Comparison of ENCODE assay signal across 1 cellular context in the genomic region with DNA sequence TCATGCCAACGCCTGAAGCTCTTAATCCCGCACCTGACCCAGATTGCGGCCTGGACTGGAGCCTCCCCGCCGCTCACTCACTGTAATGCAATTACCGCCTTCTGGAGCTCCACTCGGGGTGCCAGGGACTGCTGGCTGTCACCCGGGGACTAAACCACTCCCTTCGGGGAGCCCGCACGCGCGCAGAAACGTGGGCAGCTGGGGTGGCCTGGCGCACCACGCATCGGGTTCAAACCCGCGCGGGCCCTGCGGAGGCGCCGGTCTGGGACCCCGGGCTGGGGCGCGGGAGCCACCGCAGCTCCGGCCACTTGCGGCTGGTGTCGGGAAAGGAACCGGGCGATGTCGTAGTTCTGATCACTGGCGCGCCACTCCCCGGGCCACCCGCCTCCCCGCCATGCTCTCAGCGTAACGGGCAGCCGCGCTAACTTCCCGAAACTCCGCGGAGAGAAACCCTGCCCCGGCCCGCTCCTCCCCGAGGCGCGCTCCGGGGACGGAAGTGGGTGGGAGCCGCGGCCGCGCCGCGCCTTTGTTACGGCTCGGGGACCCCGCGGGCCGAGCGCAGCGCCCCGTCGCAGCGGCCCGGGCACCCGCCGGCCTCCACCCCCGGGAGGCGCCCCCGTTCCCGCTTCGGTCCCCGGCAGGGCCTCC.
TF ChIP-seq lines count a peak whose summit lies in the region.

No MANE protein-coding gene starts in this region.

TF ChIP-seq in HepG2, 621 proteins besides CTCF, POLR2A, EP300 and RAD21 (continued from another document and continues in another):
- TF ChIP-seq, protein P1, sequence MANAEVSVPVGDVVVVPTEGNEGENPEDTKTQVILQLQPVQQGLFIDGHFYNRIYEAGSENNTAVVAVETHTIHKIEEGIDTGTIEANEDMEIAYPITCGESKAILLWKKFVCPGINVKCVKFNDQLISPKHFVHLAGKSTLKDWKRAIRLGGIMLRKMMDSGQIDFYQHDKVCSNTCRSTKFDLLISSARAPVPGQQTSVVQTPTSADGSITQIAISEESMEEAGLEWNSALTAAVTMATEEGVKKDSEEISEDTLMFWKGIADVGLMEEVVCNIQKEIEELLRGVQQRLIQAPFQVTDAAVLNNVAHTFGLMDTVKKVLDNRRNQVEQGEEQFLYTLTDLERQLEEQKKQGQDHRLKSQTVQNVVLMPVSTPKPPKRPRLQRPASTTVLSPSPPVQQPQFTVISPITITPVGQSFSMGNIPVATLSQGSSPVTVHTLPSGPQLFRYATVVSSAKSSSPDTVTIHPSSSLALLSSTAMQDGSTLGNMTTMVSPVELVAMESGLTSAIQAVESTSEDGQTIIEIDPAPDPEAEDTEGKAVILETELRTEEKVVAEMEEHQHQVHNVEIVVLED (CRISPR knock-in tag; IDR thresholded peaks at IDR 0.05; ENCODE audit: borderline replicate concordance) = no peak
- TF ChIP-seq ZNF138 (CRISPR knock-in tag; IDR thresholded peaks at IDR 0.05; ENCODE audit: low read depth) (0 out of 2 replicates have a peak, but pooled peaks have one; percentile 10), CENPT (CRISPR knock-in tag; IDR thresholded peaks at IDR 0.05; ENCODE audit: low read depth) (0 out of 2 replicates have a peak, but pooled peaks have one; percentile 13), PHF8 (CRISPR knock-in tag; IDR thresholded peaks at IDR 0.05) (peak; percentile 55), HNRNPL (IDR thresholded peaks at IDR 0.05; ENCODE audit: low read depth, low read length) (0 out of 2 replicates have a peak, but pooled peaks have one; percentile 27), ZEB1 (IDR thresholded peaks at IDR 0.05; ENCODE audit: insufficient replicate concordance, low read depth) (no peak), TRIM22 (IDR thresholded peaks at IDR 0.05) (no peak), TAF1 (CRISPR knock-in tag; IDR thresholded peaks at IDR 0.05) (peak; percentile 27; the same call in 1 of the 2 replicates), PBX2 (CRISPR knock-in tag; IDR thresholded peaks at IDR 0.05) (no peak), ZNF792 (CRISPR knock-in tag; IDR thresholded peaks at IDR 0.05) (0 out of 2 replicates have a peak, but pooled peaks have one; percentile 28), AKNA (CRISPR knock-in tag; IDR thresholded peaks at IDR 0.05; ENCODE audit: borderline replicate concordance) (0 out of 2 replicates have a peak, but pooled peaks have one; percentile 47), NR1H2 (CRISPR knock-in tag; IDR thresholded peaks at IDR 0.05; ENCODE audit: borderline replicate concordance, low read depth) (no peak), CSRNP1 (CRISPR knock-in tag; IDR thresholded peaks at IDR 0.05) (no peak), SIX4 (CRISPR knock-in tag; IDR thresholded peaks at IDR 0.05) (no peak), KIAA2018 (CRISPR knock-in tag; IDR thresholded peaks at IDR 0.05; ENCODE audit: borderline replicate concordance) (no peak), ZKSCAN8 (CRISPR knock-in tag; IDR thresholded peaks at IDR 0.05; ENCODE audit: borderline replicate concordance) (no peak)
- TF ChIP-seq, protein P2, sequence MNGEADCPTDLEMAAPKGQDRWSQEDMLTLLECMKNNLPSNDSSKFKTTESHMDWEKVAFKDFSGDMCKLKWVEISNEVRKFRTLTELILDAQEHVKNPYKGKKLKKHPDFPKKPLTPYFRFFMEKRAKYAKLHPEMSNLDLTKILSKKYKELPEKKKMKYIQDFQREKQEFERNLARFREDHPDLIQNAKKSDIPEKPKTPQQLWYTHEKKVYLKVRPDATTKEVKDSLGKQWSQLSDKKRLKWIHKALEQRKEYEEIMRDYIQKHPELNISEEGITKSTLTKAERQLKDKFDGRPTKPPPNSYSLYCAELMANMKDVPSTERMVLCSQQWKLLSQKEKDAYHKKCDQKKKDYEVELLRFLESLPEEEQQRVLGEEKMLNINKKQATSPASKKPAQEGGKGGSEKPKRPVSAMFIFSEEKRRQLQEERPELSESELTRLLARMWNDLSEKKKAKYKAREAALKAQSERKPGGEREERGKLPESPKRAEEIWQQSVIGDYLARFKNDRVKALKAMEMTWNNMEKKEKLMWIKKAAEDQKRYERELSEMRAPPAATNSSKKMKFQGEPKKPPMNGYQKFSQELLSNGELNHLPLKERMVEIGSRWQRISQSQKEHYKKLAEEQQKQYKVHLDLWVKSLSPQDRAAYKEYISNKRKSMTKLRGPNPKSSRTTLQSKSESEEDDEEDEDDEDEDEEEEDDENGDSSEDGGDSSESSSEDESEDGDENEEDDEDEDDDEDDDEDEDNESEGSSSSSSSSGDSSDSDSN (CRISPR knock-in tag; IDR thresholded peaks at IDR 0.05) = peak; percentile 20
- TF ChIP-seq, protein P3, sequence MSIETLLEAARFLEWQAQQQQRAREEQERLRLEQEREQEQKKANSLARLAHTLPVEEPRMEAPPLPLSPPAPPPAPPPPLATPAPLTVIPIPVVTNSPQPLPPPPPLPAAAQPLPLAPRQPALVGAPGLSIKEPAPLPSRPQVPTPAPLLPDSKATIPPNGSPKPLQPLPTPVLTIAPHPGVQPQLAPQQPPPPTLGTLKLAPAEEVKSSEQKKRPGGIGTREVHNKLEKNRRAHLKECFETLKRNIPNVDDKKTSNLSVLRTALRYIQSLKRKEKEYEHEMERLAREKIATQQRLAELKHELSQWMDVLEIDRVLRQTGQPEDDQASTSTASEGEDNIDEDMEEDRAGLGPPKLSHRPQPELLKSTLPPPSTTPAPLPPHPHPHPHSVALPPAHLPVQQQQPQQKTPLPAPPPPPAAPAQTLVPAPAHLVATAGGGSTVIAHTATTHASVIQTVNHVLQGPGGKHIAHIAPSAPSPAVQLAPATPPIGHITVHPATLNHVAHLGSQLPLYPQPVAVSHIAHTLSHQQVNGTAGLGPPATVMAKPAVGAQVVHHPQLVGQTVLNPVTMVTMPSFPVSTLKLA (IDR thresholded peaks at IDR 0.05) = no peak
- TF ChIP-seq, protein P4, sequence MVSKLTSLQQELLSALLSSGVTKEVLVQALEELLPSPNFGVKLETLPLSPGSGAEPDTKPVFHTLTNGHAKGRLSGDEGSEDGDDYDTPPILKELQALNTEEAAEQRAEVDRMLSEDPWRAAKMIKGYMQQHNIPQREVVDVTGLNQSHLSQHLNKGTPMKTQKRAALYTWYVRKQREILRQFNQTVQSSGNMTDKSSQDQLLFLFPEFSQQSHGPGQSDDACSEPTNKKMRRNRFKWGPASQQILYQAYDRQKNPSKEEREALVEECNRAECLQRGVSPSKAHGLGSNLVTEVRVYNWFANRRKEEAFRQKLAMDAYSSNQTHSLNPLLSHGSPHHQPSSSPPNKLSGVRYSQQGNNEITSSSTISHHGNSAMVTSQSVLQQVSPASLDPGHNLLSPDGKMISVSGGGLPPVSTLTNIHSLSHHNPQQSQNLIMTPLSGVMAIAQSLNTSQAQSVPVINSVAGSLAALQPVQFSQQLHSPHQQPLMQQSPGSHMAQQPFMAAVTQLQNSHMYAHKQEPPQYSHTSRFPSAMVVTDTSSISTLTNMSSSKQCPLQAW (CRISPR knock-in tag; IDR thresholded peaks at IDR 0.05) = peak; percentile 62; the same call in 1 of the 2 replicates
